Comparison of ENCODE assay signal across 2 cellular contexts in genomic region chr12:24020391-24021163, GRCh38.
A peak's percentile ranks its signal among the peaks of the same experiment; 100 is the strongest.
TF ChIP-seq lines count a peak whose summit lies in the region.

No MANE protein-coding gene starts in this region.

TF ChIP-seq in liver, 16 proteins besides CTCF, POLR2A, EP300 and RAD21 (continued from another document):
- TF ChIP-seq NR2F2 (IDR thresholded peaks at IDR 0.05) (peak; percentile 13), YY1 (IDR thresholded peaks at IDR 0.05) (peak; percentile 23), FOXA1 (IDR thresholded peaks at IDR 0.05) (no peak), SP1 (IDR thresholded peaks at IDR 0.05) (peak; percentile 16), MAX (IDR thresholded peaks at IDR 0.05) (no peak), GABPA (IDR thresholded peaks at IDR 0.05 in 1 of 2, conservative IDR thresholded peaks at IDR 0.05 in 1 of 2) (no peak), REST (IDR thresholded peaks at IDR 0.05) (no peak), EGR1 (IDR thresholded peaks at IDR 0.05; ENCODE audit: low read depth in 2 of 2) (no peak), JUND (IDR thresholded peaks at IDR 0.05) (peak in 1 of 2 donors; percentile 27)

TF ChIP-seq in HepG2, 621 proteins besides CTCF, POLR2A, EP300 and RAD21 (continued from another document):
- TF ChIP-seq PRDM4 (CRISPR knock-in tag; IDR thresholded peaks at IDR 0.05; ENCODE audit: borderline replicate concordance): no peak
- no peak for TF ChIP-seq MXD3 (CRISPR knock-in tag; IDR thresholded peaks at IDR 0.05)
- TF ChIP-seq ZNF574 (CRISPR knock-in tag; IDR thresholded peaks at IDR 0.05): no peak
- no peak for TF ChIP-seq ZMYM2 (CRISPR knock-in tag; IDR thresholded peaks at IDR 0.05)
